1 cellular context compared by ENCODE assay signal in the genomic region with DNA sequence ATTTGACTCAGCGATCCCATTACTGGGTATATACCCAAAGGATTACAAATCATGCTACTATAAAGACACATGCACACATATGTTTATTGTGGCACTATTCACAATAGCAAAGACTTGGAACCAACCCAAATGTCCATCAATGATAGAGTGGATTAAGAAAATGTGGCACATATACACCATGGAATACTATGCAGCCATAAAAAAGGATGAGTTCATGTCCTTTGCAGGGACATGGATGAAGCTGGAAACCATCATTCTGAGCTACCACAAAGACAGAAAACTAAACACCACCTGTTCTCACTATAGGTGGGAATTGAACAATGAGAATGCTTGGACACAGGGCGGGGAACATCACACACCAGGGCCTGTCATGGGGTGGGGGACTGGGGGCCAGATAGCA. TPM values are rescaled to one million over a fixed set of nuclear protein-coding genes. Genes with fewer than 3 reads are reported as not detected.
"Had no signal": no experiment of that assay in that cellular context is flagged by ENCODE, and none has a peak within 500 bp of the region (broad histone marks: within the 10 kb centered on the region; RNA-seq: fewer than 3 reads in every experiment).

No MANE protein-coding gene starts in this region.

RNA-seq across cellular contexts. Expression of a gene that starts 43.1 kb away (rescaled TPM):
- total RNA-seq: GM12878 had no signal
- polyA plus RNA-seq: GM12878 had no signal
